Comparison of ENCODE assay signal across 14 cellular contexts in the genomic region with DNA sequence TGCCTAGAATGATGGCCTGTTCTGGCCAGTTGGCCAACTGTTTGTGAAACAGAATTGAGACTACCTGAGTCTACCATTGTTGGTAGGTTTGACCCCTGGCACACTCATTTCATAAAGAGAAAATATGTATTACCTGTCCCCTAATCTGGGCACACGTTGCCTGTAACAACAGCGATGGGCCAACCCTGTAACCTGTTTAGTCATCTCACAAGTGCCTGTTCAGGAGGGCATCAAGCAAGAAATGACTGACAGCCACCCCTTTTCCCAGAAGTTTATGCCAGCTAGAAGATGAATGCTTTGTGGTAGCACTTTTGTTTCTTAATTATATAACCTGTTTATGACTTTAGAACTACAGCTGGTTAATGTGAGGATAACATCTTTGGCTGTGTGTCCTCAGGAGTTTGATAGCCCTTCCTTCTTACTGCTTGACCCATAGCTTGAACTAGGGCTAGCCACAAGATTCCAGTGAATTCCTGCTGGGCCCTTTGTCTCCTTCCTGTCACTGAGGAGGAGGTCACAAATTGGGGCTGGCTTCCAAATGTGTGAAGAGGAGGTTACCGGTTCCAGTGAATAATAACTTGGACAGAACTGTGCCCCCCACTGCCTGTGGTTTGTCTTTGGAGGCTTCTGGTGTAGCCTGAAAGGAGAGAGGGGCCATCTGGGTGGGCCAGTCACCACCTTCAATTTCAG.
DNase-seq lines count a peak whose midpoint lies in the region; ATAC-seq, FAIRE-seq and TF ChIP-seq lines count a peak whose summit lies in the region.
"Had no signal": no experiment of that assay in that cellular context is flagged by ENCODE, and none has a peak within 500 bp of the region (broad histone marks: within the 10 kb centered on the region; RNA-seq: fewer than 3 reads in every experiment).

No MANE protein-coding gene starts in this region.

- TF ChIP-seq RAD21 in liver (IDR thresholded peaks at IDR 0.05) (no peak), HepG2 (CRISPR knock-in tag; IDR thresholded peaks at IDR 0.05) (no peak)

- no peaks in the 10 kb centered on the region for H3K9me3 ChIP-seq in liver (ENCODE audit: control insufficient read depth in 4 of 4, low read length in 3 of 4)
- no peaks in the 10 kb centered on the region for H3K9me3 ChIP-seq in HepG2 (ENCODE audit: low read length)

- no peak for TF ChIP-seq POLR2A in HepG2 (IDR thresholded peaks at IDR 0.05; ENCODE audit: insufficient read depth in 1 of 2, low read depth in 2 of 2, low read length in 2 of 2)

- intact Hi-C loops in activated CD8-positive, alpha-beta T cell treated with anti-CD3 and anti-CD28 coated beads for 36 hours (cut with micrococcal nuclease), result no loop called here
- intact Hi-C loops in HepG2 (cut with micrococcal nuclease; ENCODE audit: unreplicated experiment), result no loop called here

- H3K27ac ChIP-seq in liver (ENCODE audit: low read depth in 1 of 2, low read length in 2 of 2) (no peak overlapping the region), HepG2 (ENCODE audit: extremely low read length, insufficient read depth, low read length) (no peak overlapping the region)
- H3K27ac ChIP-seq: BLaER1 treated with 17β-estradiol and CSF1 and Interleukin-3, amounts not matched to agents 10 nM and 100 nM; HL-60 had no signal

- H3K9ac ChIP-seq in liver (ENCODE audit: low read depth in 1 of 2, low read length in 2 of 2), result no peak overlapping the region
- H3K9ac ChIP-seq in HepG2 (ENCODE audit: insufficient read depth, low read depth, low read length), result no peak overlapping the region
- H3K9ac ChIP-seq: BLaER1 treated with 17β-estradiol and CSF1 and Interleukin-3, amounts not matched to agents 10 nM and 100 nM had no signal

- no TSS peak for BruUV-seq in HepG2 (replicated peaks; lab: Mats Ljungman, UMichigan)

- no peaks in the 10 kb centered on the region for H3K9me3 Mint-ChIP-seq in activated CD8-positive, alpha-beta T cell treated with anti-CD3 and anti-CD28 coated beads for 36 hours
- H3K9me3 Mint-ChIP-seq in activated CD8-positive, alpha-beta T cell treated with anti-CD3 and anti-CD28 coated beads, Interleukin-2, amount 10 ng/mL, durations not matched to agents 7 days and 5 days (ENCODE audit: insufficient read depth), result peaks cover 6% of the 10 kb centered on the region
- H3K9me3 Mint-ChIP-seq in activated CD4-positive, alpha-beta memory T cell treated with anti-CD3 and anti-CD28 coated beads, Interleukin-2, amount 10 ng/mL, durations not matched to agents 7 days and 5 days, result peaks cover 6% of the 10 kb centered on the region
- peaks cover 5% of the 10 kb centered on the region for H3K9me3 Mint-ChIP-seq in stimulated activated effector memory CD8-positive, alpha-beta T cell treated with anti-CD3 and anti-CD28 coated beads, Interleukin-12 subunit alpha, Interleukin-12 subunit beta, amount 100 ng/mL, for 72 hours
- H3K9me3 Mint-ChIP-seq in immature natural killer cell, result no peaks in the 10 kb centered on the region
- H3K9me3 Mint-ChIP-seq: CD4-positive, CD25-positive, alpha-beta regulatory T cell had no signal

- no peak overlapping the region for H3K4me3 Mint-ChIP-seq in activated CD8-positive, alpha-beta T cell treated with anti-CD3 and anti-CD28 coated beads for 36 hours
- no peak overlapping the region for H3K4me3 Mint-ChIP-seq in activated CD8-positive, alpha-beta T cell treated with anti-CD3 and anti-CD28 coated beads, Interleukin-2, amount 10 ng/mL, durations not matched to agents 7 days and 5 days
- H3K4me3 Mint-ChIP-seq in activated CD4-positive, alpha-beta memory T cell treated with anti-CD3 and anti-CD28 coated beads, Interleukin-2, amount 10 ng/mL, durations not matched to agents 7 days and 5 days, result no peak overlapping the region
- peak overlapping the region; percentile 23 for H3K4me3 Mint-ChIP-seq in stimulated activated effector memory CD8-positive, alpha-beta T cell treated with anti-CD3 and anti-CD28 coated beads, Interleukin-12 subunit alpha, Interleukin-12 subunit beta, amount 100 ng/mL, for 72 hours
- H3K4me3 Mint-ChIP-seq in immature natural killer cell, result no peak overlapping the region
- H3K4me3 Mint-ChIP-seq: CD4-positive, CD25-positive, alpha-beta regulatory T cell had no signal

- WGBS in liver, result 89% methylated on average over 3 of the region's 3 CpGs
- 83% methylated on average over 3 of the region's 3 CpGs for WGBS in HepG2 (ENCODE audit: low lambda C conversion rate)

- H3K27me3 ChIP-seq in liver (ENCODE audit: control insufficient read depth in 4 of 4, insufficient read depth in 4 of 4, low read length in 3 of 4) (no peaks in the 10 kb centered on the region), HepG2 (ENCODE audit: control insufficient read depth in 1 of 2, insufficient read depth in 2 of 2, low read length in 2 of 2) (no peaks in the 10 kb centered on the region)
- H3K27me3 ChIP-seq: BLaER1 treated with 17β-estradiol and CSF1 and Interleukin-3, amounts not matched to agents 10 nM and 100 nM had no signal

- peak overlapping the region; percentile 61 for H3K27ac Mint-ChIP-seq in activated CD8-positive, alpha-beta T cell treated with anti-CD3 and anti-CD28 coated beads for 36 hours
- H3K27ac Mint-ChIP-seq in activated CD8-positive, alpha-beta T cell treated with anti-CD3 and anti-CD28 coated beads, Interleukin-2, amount 10 ng/mL, durations not matched to agents 7 days and 5 days, result no peak overlapping the region
- H3K27ac Mint-ChIP-seq in activated CD4-positive, alpha-beta memory T cell treated with anti-CD3 and anti-CD28 coated beads, Interleukin-2, amount 10 ng/mL, durations not matched to agents 7 days and 5 days, result peak overlapping the region; percentile 65
- peak overlapping the region; percentile 79 for H3K27ac Mint-ChIP-seq in stimulated activated effector memory CD8-positive, alpha-beta T cell treated with anti-CD3 and anti-CD28 coated beads, Interleukin-12 subunit alpha, Interleukin-12 subunit beta, amount 100 ng/mL, for 72 hours
- no peak overlapping the region for H3K27ac Mint-ChIP-seq in immature natural killer cell
- H3K27ac Mint-ChIP-seq: CD4-positive, CD25-positive, alpha-beta regulatory T cell had no signal

- H3K4me3 ChIP-seq in liver (ENCODE audit: low read depth in 1 of 3, low read length in 3 of 3) (no peak overlapping the region), HepG2 (replicated peaks in 1 of 3; ENCODE audit: insufficient read depth in 1 of 3, low read depth in 2 of 3, low read length in 3 of 3) (no peak overlapping the region)
- H3K4me3 ChIP-seq: BLaER1 treated with 17β-estradiol and CSF1 and Interleukin-3, amounts not matched to agents 10 nM and 100 nM had no signal

- H3K36me3 ChIP-seq in liver (ENCODE audit: control insufficient read depth in 4 of 4, insufficient read depth in 3 of 4, low read depth in 1 of 4, low read length in 3 of 4) (peaks cover 0 to 3% (median under 1%) of the 10 kb centered on the region in 4 donors), HepG2 (replicated peaks in 1 of 2; ENCODE audit: control insufficient read depth in 1 of 2, insufficient read depth in 2 of 2, low read length in 2 of 2) (no peaks in the 10 kb centered on the region)

- H2AFZ ChIP-seq in HepG2 (ENCODE audit: low read length), result no peak overlapping the region

- no peak for FAIRE-seq in HepG2 (lab: Jason Lieb, UNC)

- no peaks in the 10 kb centered on the region for H3K36me3 Mint-ChIP-seq in activated CD8-positive, alpha-beta T cell treated with anti-CD3 and anti-CD28 coated beads for 36 hours (ENCODE audit: low read depth)
- H3K36me3 Mint-ChIP-seq in activated CD8-positive, alpha-beta T cell treated with anti-CD3 and anti-CD28 coated beads, Interleukin-2, amount 10 ng/mL, durations not matched to agents 7 days and 5 days (ENCODE audit: low read depth), result peaks cover 20% of the 10 kb centered on the region
- H3K36me3 Mint-ChIP-seq in activated CD4-positive, alpha-beta memory T cell treated with anti-CD3 and anti-CD28 coated beads, Interleukin-2, amount 10 ng/mL, durations not matched to agents 7 days and 5 days (ENCODE audit: low read depth), result peaks cover 40% of the 10 kb centered on the region
- peaks cover 28% of the 10 kb centered on the region for H3K36me3 Mint-ChIP-seq in stimulated activated effector memory CD8-positive, alpha-beta T cell treated with anti-CD3 and anti-CD28 coated beads, Interleukin-12 subunit alpha, Interleukin-12 subunit beta, amount 100 ng/mL, for 72 hours
- peaks cover 4 to 10% (median 5%) of the 10 kb centered on the region in 3 donors for H3K36me3 Mint-ChIP-seq in immature natural killer cell

- TF ChIP-seq EP300 in HepG2 (IDR thresholded peaks at IDR 0.05; ENCODE audit: low read depth in 2 of 2, low read length in 2 of 2) (no peak), HepG2 (CRISPR knock-in tag; IDR thresholded peaks at IDR 0.05; ENCODE audit: borderline replicate concordance) (no peak)

- H3K4me1 ChIP-seq in liver (ENCODE audit: control insufficient read depth in 4 of 4, insufficient read depth in 4 of 4, low read length in 3 of 4) (peaks cover 0 to 8% (median 4%) of the 10 kb centered on the region in 4 donors), HepG2 (ENCODE audit: insufficient read depth, low read length) (no peaks in the 10 kb centered on the region)

- POLR2A ChIA-PET in activated CD8-positive, alpha-beta T cell treated with anti-CD3 and anti-CD28 coated beads for 36 hours (lab: Charles Lee), result no interaction called here
- POLR2A ChIA-PET in activated CD8-positive, alpha-beta T cell treated with anti-CD3 and anti-CD28 coated beads, Interleukin-2, amount 10 ng/mL, durations not matched to agents 7 days and 5 days (lab: Charles Lee), result no interaction called here
- POLR2A ChIA-PET in HepG2 (lab: Yijun Ruan, JAX), result no interaction called here
- POLR2A ChIA-PET in activated CD4-positive, alpha-beta memory T cell treated with anti-CD3 and anti-CD28 coated beads, Interleukin-2, amount 10 ng/mL, durations not matched to agents 7 days and 5 days (lab: Charles Lee), result interaction anchor here (0.8 to 2.7 kb wide), 2 partner anchors 9 to 40 kb away, joined by 3 to 9 read pairs; no protein-coding TSS in a partner anchor

- CTCF ChIA-PET in activated CD8-positive, alpha-beta T cell treated with anti-CD3 and anti-CD28 coated beads for 36 hours (lab: Charles Lee), result interaction anchor here (0.6 to 1.6 kb wide), 2 partner anchors 30 to 103 kb away, joined by 3 read pairs; no protein-coding TSS in a partner anchor
- CTCF ChIA-PET in activated CD8-positive, alpha-beta T cell treated with anti-CD3 and anti-CD28 coated beads, Interleukin-2, amount 10 ng/mL, durations not matched to agents 7 days and 5 days (lab: Charles Lee), result interaction anchor here (1.5 to 1.6 kb wide), 2 partner anchors 12 to 343 kb away, joined by 5 to 6 read pairs; no protein-coding TSS in a partner anchor
- CTCF ChIA-PET in HepG2 (lab: Yijun Ruan, JAX; ENCODE audit: low intra/inter-chr PET ratio, low total read pairs), result no interaction called here
- CTCF ChIA-PET in activated CD4-positive, alpha-beta memory T cell treated with anti-CD3 and anti-CD28 coated beads, Interleukin-2, amount 10 ng/mL, durations not matched to agents 7 days and 5 days (lab: Charles Lee), result interaction anchor here (1.1 kb wide), 1 partner anchor 9 kb away, joined by 3 read pairs; no protein-coding TSS in a partner anchor

- peak; percentile 16 for DNase-seq in activated CD8-positive, alpha-beta T cell treated with anti-CD3 and anti-CD28 coated beads for 36 hours
- DNase-seq in activated CD8-positive, alpha-beta T cell treated with anti-CD3 and anti-CD28 coated beads, Interleukin-2, amount 10 ng/mL, durations not matched to agents 7 days and 5 days, result no peak
- DNase-seq in HepG2 (ENCODE audit: low spot score), result no peak
- DNase-seq in activated CD4-positive, alpha-beta memory T cell treated with anti-CD3 and anti-CD28 coated beads, Interleukin-2, amount 10 ng/mL, durations not matched to agents 7 days and 5 days, result no peak
- peak in 1 of 2 donors; percentile 78 for DNase-seq in stimulated activated effector memory CD8-positive, alpha-beta T cell treated with anti-CD3 and anti-CD28 coated beads, Interleukin-12 subunit alpha, Interleukin-12 subunit beta, amount 100 ng/mL, for 72 hours (ENCODE audit: low spot score in 2 of 2)
- DNase-seq in NCI-H1930 (lab: John Stamatoyannopoulos, UW), result no peak
- DNase-seq in immature natural killer cell, result no peak
- DNase-seq: 8988T, AML-193, HCEC 1CT had no signal

- H4K20me1 ChIP-seq in HepG2 (ENCODE audit: insufficient read depth, low read length), result no peaks in the 10 kb centered on the region

- H3K79me2 ChIP-seq in HepG2 (ENCODE audit: insufficient read depth, low read length), result no peaks in the 10 kb centered on the region

- peak; percentile 32 for ATAC-seq in activated CD8-positive, alpha-beta T cell treated with anti-CD3 and anti-CD28 coated beads for 36 hours
- ATAC-seq in activated CD8-positive, alpha-beta T cell treated with anti-CD3 and anti-CD28 coated beads, Interleukin-2, amount 10 ng/mL, durations not matched to agents 7 days and 5 days, result no peak
- no peak for ATAC-seq in HepG2
- ATAC-seq in stimulated activated effector memory CD8-positive, alpha-beta T cell treated with anti-CD3 and anti-CD28 coated beads, Interleukin-12 subunit alpha, Interleukin-12 subunit beta, amount 100 ng/mL, for 72 hours, result peak; percentile 79

- H3K4me1 Mint-ChIP-seq in activated CD8-positive, alpha-beta T cell treated with anti-CD3 and anti-CD28 coated beads for 36 hours (ENCODE audit: low read depth), result peaks cover 15% of the 10 kb centered on the region
- peaks cover 36% of the 10 kb centered on the region for H3K4me1 Mint-ChIP-seq in activated CD8-positive, alpha-beta T cell treated with anti-CD3 and anti-CD28 coated beads, Interleukin-2, amount 10 ng/mL, durations not matched to agents 7 days and 5 days (ENCODE audit: low read depth)
- H3K4me1 Mint-ChIP-seq in activated CD4-positive, alpha-beta memory T cell treated with anti-CD3 and anti-CD28 coated beads, Interleukin-2, amount 10 ng/mL, durations not matched to agents 7 days and 5 days, result peaks cover 57% of the 10 kb centered on the region
- peaks cover 60% of the 10 kb centered on the region for H3K4me1 Mint-ChIP-seq in stimulated activated effector memory CD8-positive, alpha-beta T cell treated with anti-CD3 and anti-CD28 coated beads, Interleukin-12 subunit alpha, Interleukin-12 subunit beta, amount 100 ng/mL, for 72 hours
- no peaks in the 10 kb centered on the region for H3K4me1 Mint-ChIP-seq in immature natural killer cell

- H3K27me3 Mint-ChIP-seq in activated CD8-positive, alpha-beta T cell treated with anti-CD3 and anti-CD28 coated beads for 36 hours, result no peaks in the 10 kb centered on the region
- no peaks in the 10 kb centered on the region for H3K27me3 Mint-ChIP-seq in activated CD8-positive, alpha-beta T cell treated with anti-CD3 and anti-CD28 coated beads, Interleukin-2, amount 10 ng/mL, durations not matched to agents 7 days and 5 days (ENCODE audit: low read depth)
- no peaks in the 10 kb centered on the region for H3K27me3 Mint-ChIP-seq in activated CD4-positive, alpha-beta memory T cell treated with anti-CD3 and anti-CD28 coated beads, Interleukin-2, amount 10 ng/mL, durations not matched to agents 7 days and 5 days
- H3K27me3 Mint-ChIP-seq in immature natural killer cell (ENCODE audit: low read depth in 3 of 3), result peaks cover 0 to 1% (median 0%) of the 10 kb centered on the region in 3 donors
- H3K27me3 Mint-ChIP-seq: CD4-positive, CD25-positive, alpha-beta regulatory T cell had no signal

- in situ Hi-C loops in HepG2 (cut with HindIII; ENCODE audit: extremely low pct_ligation_motif_present, low pct_unique_long_range_greater_than_20kb), result no loop called here

- no peak overlapping the region for H3K4me2 ChIP-seq in HepG2 (ENCODE audit: low read depth, low read length)

- TF ChIP-seq CTCF in activated CD8-positive, alpha-beta T cell treated with anti-CD3 and anti-CD28 coated beads for 36 hours (IDR thresholded peaks at IDR 0.05), result no peak
- TF ChIP-seq CTCF in liver (IDR thresholded peaks at IDR 0.05; ENCODE audit: low read depth, low read length, missing input control) (no peak), HepG2 (CRISPR knock-in tag; IDR thresholded peaks at IDR 0.05) (no peak)

Comparison
In these comparisons a context has a peak if more than half of its experiments do, and no peak if none do; other contexts are left out.
1. ATAC-seq: peak in activated CD8-positive, alpha-beta T cell treated with anti-CD3 and anti-CD28 coated beads for 36 hours (single experiment) and stimulated activated effector memory CD8-positive, alpha-beta T cell treated with anti-CD3 and anti-CD28 coated beads, Interleukin-12 subunit alpha, Interleukin-12 subunit beta, amount 100 ng/mL, for 72 hours (single experiment); none in activated CD8-positive, alpha-beta T cell treated with anti-CD3 and anti-CD28 coated beads, Interleukin-2, amount 10 ng/mL, durations not matched to agents 7 days and 5 days (single experiment) and HepG2 (single experiment).
2. H3K27ac Mint-ChIP-seq: peak in activated CD8-positive, alpha-beta T cell treated with anti-CD3 and anti-CD28 coated beads for 36 hours (single experiment), activated CD4-positive, alpha-beta memory T cell treated with anti-CD3 and anti-CD28 coated beads, Interleukin-2, amount 10 ng/mL, durations not matched to agents 7 days and 5 days (single experiment) and stimulated activated effector memory CD8-positive, alpha-beta T cell treated with anti-CD3 and anti-CD28 coated beads, Interleukin-12 subunit alpha, Interleukin-12 subunit beta, amount 100 ng/mL, for 72 hours (single experiment); none in activated CD8-positive, alpha-beta T cell treated with anti-CD3 and anti-CD28 coated beads, Interleukin-2, amount 10 ng/mL, durations not matched to agents 7 days and 5 days (single experiment) and immature natural killer cell (0 of 6).